1 cellular context compared by ENCODE assay signal in the genomic region with DNA sequence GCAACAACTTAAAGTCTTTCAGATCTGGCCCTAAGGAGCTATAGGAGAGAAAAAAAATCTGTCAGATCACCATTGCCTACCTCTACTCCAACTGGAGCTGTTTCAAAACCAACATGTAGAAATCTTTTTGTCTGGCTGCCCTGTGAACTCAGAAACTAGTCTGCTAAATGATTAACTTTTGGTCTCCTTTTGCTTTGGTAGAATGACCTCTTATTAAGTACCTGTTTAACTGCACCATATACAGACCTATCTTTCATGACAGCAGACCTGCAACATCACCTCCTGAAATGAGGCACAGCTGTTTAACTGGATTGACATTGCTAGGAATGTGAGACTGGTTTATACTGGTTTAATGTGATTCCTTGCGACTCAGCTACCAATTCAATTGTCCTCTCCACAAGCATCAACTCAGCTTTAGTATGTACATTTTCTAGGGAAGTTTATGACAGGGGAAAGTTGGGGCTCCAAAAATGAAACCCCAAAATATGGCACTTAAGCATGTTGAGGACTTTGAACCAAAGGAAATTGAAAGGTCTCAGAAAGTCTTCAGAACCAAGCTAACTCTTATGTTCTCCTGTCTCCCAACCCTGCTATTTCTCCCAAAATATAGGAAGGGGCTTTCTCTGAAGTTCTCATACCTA.
A peak's percentile ranks its signal among the peaks of the same experiment; 100 is the strongest.
TF ChIP-seq lines count a peak whose summit lies in the region.

No MANE protein-coding gene starts in this region.

TF ChIP-seq in HepG2, 621 proteins besides CTCF, POLR2A, EP300 and RAD21 (continued from another document and continues in another):
- TF ChIP-seq CSRNP1 (CRISPR knock-in tag; IDR thresholded peaks at IDR 0.05) (no peak), ZNF557 (CRISPR knock-in tag; IDR thresholded peaks at IDR 0.05) (no peak), ZNF510 (CRISPR knock-in tag; IDR thresholded peaks at IDR 0.05; ENCODE audit: low read depth) (0 out of 2 replicates have a peak, but pooled peaks have one; percentile 57), ZSCAN22 (CRISPR knock-in tag; IDR thresholded peaks at IDR 0.05) (no peak), ZNF329 (CRISPR knock-in tag; IDR thresholded peaks at IDR 0.05; ENCODE audit: low read depth) (no peak), MXD3 (CRISPR knock-in tag; IDR thresholded peaks at IDR 0.05) (no peak), ZNF513 (CRISPR knock-in tag; conservative IDR thresholded peaks at IDR 0.05) (no peak), SCMH1 (CRISPR knock-in tag; IDR thresholded peaks at IDR 0.05; ENCODE audit: borderline replicate concordance) (no peak), TOPORS (CRISPR knock-in tag; IDR thresholded peaks at IDR 0.05) (no peak), YY1 (IDR thresholded peaks at IDR 0.05; ENCODE audit: insufficient read depth, insufficient replicate concordance, low read depth, low read length) (no peak), ZNF276 (CRISPR knock-in tag; IDR thresholded peaks at IDR 0.05; ENCODE audit: low read depth) (no peak), NFE2L2 (IDR thresholded peaks at IDR 0.05; ENCODE audit: low read length) (no peak), USF2 (IDR thresholded peaks at IDR 0.05; ENCODE audit: low read depth, low read length) (no peak), USF2 (CRISPR knock-in tag; IDR thresholded peaks at IDR 0.05; ENCODE audit: borderline replicate concordance) (no peak), RARA (CRISPR knock-in tag; IDR thresholded peaks at IDR 0.05) (peak; percentile 81), PAXIP1 (CRISPR knock-in tag; conservative IDR thresholded peaks at IDR 0.05) (peak; percentile 87), RBM22 (optimal IDR thresholded peaks at IDR 0.05; ENCODE audit: low read length) (no peak), HNRNPUL1 (IDR thresholded peaks at IDR 0.05; ENCODE audit: low read depth, low read length) (peak; percentile 98), ZNF660 (CRISPR knock-in tag; IDR thresholded peaks at IDR 0.05; ENCODE audit: borderline replicate concordance, low read depth) (no peak), ZBTB20 (CRISPR knock-in tag; IDR thresholded peaks at IDR 0.05; ENCODE audit: borderline replicate concordance, low read depth) (no peak), SIN3A (IDR thresholded peaks at IDR 0.05; ENCODE audit: borderline replicate concordance, low read depth, low read length) (0 out of 2 replicates have a peak, but pooled peaks have one; percentile 48), PLSCR1 (CRISPR knock-in tag; IDR thresholded peaks at IDR 0.05; ENCODE audit: borderline replicate concordance) (no peak), SP5 (CRISPR knock-in tag; IDR thresholded peaks at IDR 0.05; ENCODE audit: borderline replicate concordance, low read depth) (no peak), ZKSCAN8 (CRISPR knock-in tag; IDR thresholded peaks at IDR 0.05; ENCODE audit: borderline replicate concordance) (no peak), ZNF230 (CRISPR knock-in tag; IDR thresholded peaks at IDR 0.05) (no peak), YEATS2 (CRISPR knock-in tag; IDR thresholded peaks at IDR 0.05; ENCODE audit: borderline replicate concordance) (no peak), FOXP4 (CRISPR knock-in tag; IDR thresholded peaks at IDR 0.05) (peak; percentile 69), CEBPZ (IDR thresholded peaks at IDR 0.05; ENCODE audit: low read length) (no peak)
- TF ChIP-seq, protein P1, sequence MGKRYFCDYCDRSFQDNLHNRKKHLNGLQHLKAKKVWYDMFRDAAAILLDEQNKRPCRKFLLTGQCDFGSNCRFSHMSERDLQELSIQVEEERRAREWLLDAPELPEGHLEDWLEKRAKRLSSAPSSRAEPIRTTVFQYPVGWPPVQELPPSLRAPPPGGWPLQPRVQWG (CRISPR knock-in tag; IDR thresholded peaks at IDR 0.05; ENCODE audit: borderline replicate concordance, low read depth), result no peak
- TF ChIP-seq, protein P2, sequence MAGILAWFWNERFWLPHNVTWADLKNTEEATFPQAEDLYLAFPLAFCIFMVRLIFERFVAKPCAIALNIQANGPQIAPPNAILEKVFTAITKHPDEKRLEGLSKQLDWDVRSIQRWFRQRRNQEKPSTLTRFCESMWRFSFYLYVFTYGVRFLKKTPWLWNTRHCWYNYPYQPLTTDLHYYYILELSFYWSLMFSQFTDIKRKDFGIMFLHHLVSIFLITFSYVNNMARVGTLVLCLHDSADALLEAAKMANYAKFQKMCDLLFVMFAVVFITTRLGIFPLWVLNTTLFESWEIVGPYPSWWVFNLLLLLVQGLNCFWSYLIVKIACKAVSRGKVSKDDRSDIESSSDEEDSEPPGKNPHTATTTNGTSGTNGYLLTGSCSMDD (CRISPR knock-in tag; IDR thresholded peaks at IDR 0.05), result no peak
- TF ChIP-seq, protein P3, sequence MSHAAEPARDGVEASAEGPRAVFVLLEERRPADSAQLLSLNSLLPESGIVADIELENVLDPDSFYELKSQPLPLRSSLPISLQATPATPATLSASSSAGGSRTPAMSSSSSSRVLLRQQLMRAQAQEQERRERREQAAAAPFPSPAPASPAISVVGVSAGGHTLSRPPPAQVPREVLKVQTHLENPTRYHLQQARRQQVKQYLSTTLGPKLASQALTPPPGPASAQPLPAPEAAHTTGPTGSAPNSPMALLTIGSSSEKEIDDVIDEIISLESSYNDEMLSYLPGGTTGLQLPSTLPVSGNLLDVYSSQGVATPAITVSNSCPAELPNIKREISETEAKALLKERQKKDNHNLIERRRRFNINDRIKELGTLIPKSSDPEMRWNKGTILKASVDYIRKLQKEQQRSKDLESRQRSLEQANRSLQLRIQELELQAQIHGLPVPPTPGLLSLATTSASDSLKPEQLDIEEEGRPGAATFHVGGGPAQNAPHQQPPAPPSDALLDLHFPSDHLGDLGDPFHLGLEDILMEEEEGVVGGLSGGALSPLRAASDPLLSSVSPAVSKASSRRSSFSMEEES (CRISPR knock-in tag; IDR thresholded peaks at IDR 0.05), result no peak
